ENCODE assay signal across 9 cellular contexts in the genomic region with DNA sequence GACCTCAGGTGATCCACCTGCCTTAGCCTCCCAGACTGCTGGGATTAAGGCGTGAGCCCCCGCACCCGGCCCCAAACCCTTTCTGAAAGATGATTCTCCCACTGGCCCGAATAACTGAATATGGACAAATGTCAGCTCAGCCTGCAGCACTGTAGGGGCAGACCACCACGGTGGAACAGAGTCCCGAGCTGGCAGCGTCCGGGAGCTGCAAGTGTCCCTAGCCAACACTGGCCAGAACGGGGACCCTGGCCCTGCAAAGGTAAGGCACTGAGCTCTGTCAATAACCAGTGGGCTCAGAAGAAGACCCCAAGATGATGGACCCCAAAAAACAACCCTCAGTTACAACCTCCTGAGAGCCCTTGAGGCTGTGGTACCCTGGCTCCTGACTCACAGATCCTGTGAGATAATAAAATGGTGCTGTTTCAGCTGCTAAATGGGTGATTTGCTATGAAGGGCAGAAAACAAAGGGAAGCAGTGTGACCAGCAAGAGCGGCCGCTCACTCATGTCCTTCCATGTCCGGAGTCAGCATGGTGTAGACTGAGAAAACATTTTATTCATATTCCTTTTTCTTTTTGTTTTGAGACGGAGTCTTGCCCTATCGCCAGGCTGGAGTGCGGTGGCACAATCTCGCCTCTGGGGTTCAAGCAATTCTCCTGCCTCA. TPM values are rescaled to one million over a fixed set of nuclear protein-coding genes. Genes with fewer than 3 reads are reported as not detected.
DNase-seq lines count a peak whose midpoint lies in the region; ATAC-seq and TF ChIP-seq lines count a peak whose summit lies in the region.
"Had no signal": no experiment of that assay in that cellular context is flagged by ENCODE, and none has a peak within 500 bp of the region (broad histone marks: within the 10 kb centered on the region; RNA-seq: fewer than 3 reads in every experiment).

No MANE protein-coding gene starts in this region.

- peaks cover 37% of the 10 kb centered on the region for H3K4me1 ChIP-seq in Karpas-422 (ENCODE audit: low read length)

- H3K4me3 ChIP-seq in Karpas-422 (ENCODE audit: low read length) = peak overlapping the region; percentile 97; the same call in 1 of the 2 replicates
- H3K4me3 ChIP-seq in astrocyte of the spinal cord (ENCODE audit: low read depth, low read length) = peak overlapping the region; percentile 97

- no peak overlapping the region for H2AFZ ChIP-seq in Karpas-422 (ENCODE audit: low read length)

- no peak for ATAC-seq in natural killer cell treated with Interleukin-12 subunit alpha and Interleukin-12 subunit beta and Interleukin-15 and Interleukin-18, amount 100 ng/mL, for 72 hours

- peak overlapping the region; percentile 88 to 92 for H3K27ac Mint-ChIP-seq in natural killer cell treated with Interleukin-12 subunit alpha and Interleukin-12 subunit beta and Interleukin-15 and Interleukin-18, amount 100 ng/mL, for 72 hours

- H3K9me3 Mint-ChIP-seq in natural killer cell treated with Interleukin-12 subunit alpha and Interleukin-12 subunit beta and Interleukin-15 and Interleukin-18, amount 100 ng/mL, for 72 hours = no peaks in the 10 kb centered on the region

- peak overlapping the region; percentile 91 for H3K4me3 Mint-ChIP-seq in natural killer cell treated with Interleukin-12 subunit alpha and Interleukin-12 subunit beta and Interleukin-15 and Interleukin-18, amount 100 ng/mL, for 72 hours

- in situ Hi-C loops in astrocyte of the spinal cord (cut with HindIII; ENCODE audit: low sequenced_read_pairs) = no loop called here

- peak overlapping the region; percentile 99; the same call in 1 of the 2 replicates for H3K9ac ChIP-seq in Karpas-422 (ENCODE audit: low read length)

- H3K9me2 ChIP-seq in Karpas-422 (replicated peaks; ENCODE audit: insufficient read depth, low read length) = no peaks in the 10 kb centered on the region

- peaks cover 33 to 42% of the 10 kb centered on the region in 2 donors for H3K4me1 Mint-ChIP-seq in natural killer cell treated with Interleukin-12 subunit alpha and Interleukin-12 subunit beta and Interleukin-15 and Interleukin-18, amount 100 ng/mL, for 72 hours (ENCODE audit: low read depth in 2 of 2)

- H4K20me1 ChIP-seq in Karpas-422 (ENCODE audit: insufficient read depth, low read depth, low read length) = peaks cover 17% of the 10 kb centered on the region; the same call in 1 of the 2 replicates

- H3K79me2 ChIP-seq in Karpas-422 (ENCODE audit: low read length) = peaks cover 56% of the 10 kb centered on the region

- H3K36me3 Mint-ChIP-seq in natural killer cell treated with Interleukin-12 subunit alpha and Interleukin-12 subunit beta and Interleukin-15 and Interleukin-18, amount 100 ng/mL, for 72 hours = peaks cover 6% of the 10 kb centered on the region

- no peaks in the 10 kb centered on the region for H3K9me3 ChIP-seq in Karpas-422 (ENCODE audit: low read length)

- no peaks in the 10 kb centered on the region for H3K27me3 ChIP-seq in Karpas-422 (ENCODE audit: low read length)

- H3K27me3 Mint-ChIP-seq in natural killer cell treated with Interleukin-12 subunit alpha and Interleukin-12 subunit beta and Interleukin-15 and Interleukin-18, amount 100 ng/mL, for 72 hours = no peaks in the 10 kb centered on the region

- DNase-seq in COLO829 (ENCODE audit: low spot score) = peak; percentile 60
- no peak for DNase-seq in Karpas-422
- DNase-seq in astrocyte of the spinal cord (ENCODE audit: low read depth, low spot score) = no peak
- no peak for DNase-seq in natural killer cell treated with Interleukin-12 subunit alpha and Interleukin-12 subunit beta and Interleukin-15 and Interleukin-18, amount 100 ng/mL, for 72 hours (ENCODE audit: low spot score)
- DNase-seq in NCI-H2107 treated with DMSO at 0.1 percent for 48 hours (lab: John Stamatoyannopoulos, UW; ENCODE audit: unreplicated experiment) = no peak
- no peak for DNase-seq in ureter (ENCODE audit: low spot score)
- DNase-seq in activated gamma-delta T cell treated with Interleukin-2 at 50 U/mL for 16 hours = no peak
- DNase-seq in NCI-H510A (lab: John Stamatoyannopoulos, UW) = no peak
- DNase-seq: activated CD8-positive, alpha-beta memory T cell treated with anti-CD3 and anti-CD28 coated beads for 24 hours had no signal

- H3K4me2 ChIP-seq in Karpas-422 (ENCODE audit: low read depth, low read length, poor library complexity, severe bottlenecking) = peak overlapping the region; percentile 85

- TF ChIP-seq CTCF in astrocyte of the spinal cord (IDR thresholded peaks at IDR 0.05; ENCODE audit: low read depth, low read length) = no peak

- no peak overlapping the region for H3K27ac ChIP-seq in Karpas-422 (ENCODE audit: low read length)

- H3K36me3 ChIP-seq in Karpas-422 (ENCODE audit: insufficient read depth, low read length) = no peaks in the 10 kb centered on the region

RNA-seq across cellular contexts. Expression of a gene that starts 1.6 kb away (rescaled TPM):
- 140 and 228 TPM in 2 replicates for total RNA-seq in Karpas-422 (2014; rRNA removed; shearing (Covaris generic); ENCODE audit: low replicate concordance)
- 100 to 1,000 TPM; 111 to 154 TPM for total RNA-seq in natural killer cell treated with Interleukin-12 subunit alpha and Interleukin-12 subunit beta and Interleukin-15 and Interleukin-18, amount 100 ng/mL, for 72 hours
- 85.0 TPM for total RNA-seq in ureter

RNA-seq across cellular contexts. Expression of a gene that starts 1.7 kb away (rescaled TPM):
- total RNA-seq in Karpas-422 (2014; rRNA removed; shearing (Covaris generic); ENCODE audit: low replicate concordance) = 18.2 and 48.3 TPM in 2 replicates
- total RNA-seq in natural killer cell treated with Interleukin-12 subunit alpha and Interleukin-12 subunit beta and Interleukin-15 and Interleukin-18, amount 100 ng/mL, for 72 hours = 10 to 100 TPM; 41.3 to 97.6 TPM
- 70.3 TPM for total RNA-seq in ureter

RNA-seq across cellular contexts. Expression of a gene that starts 18.9 kb away (rescaled TPM):
- total RNA-seq in Karpas-422 (2014; rRNA removed; shearing (Covaris generic); ENCODE audit: low replicate concordance) = not detected in 2 replicates
- total RNA-seq in natural killer cell treated with Interleukin-12 subunit alpha and Interleukin-12 subunit beta and Interleukin-15 and Interleukin-18, amount 100 ng/mL, for 72 hours = under 1 TPM; 0.20 to 0.21 TPM
- total RNA-seq in ureter = not detected

RNA-seq across cellular contexts. Expression of a gene that starts 33.2 kb away (rescaled TPM):
- not detected in 2 replicates for total RNA-seq in Karpas-422 (2014; rRNA removed; shearing (Covaris generic); ENCODE audit: low replicate concordance)
- total RNA-seq in natural killer cell treated with Interleukin-12 subunit alpha and Interleukin-12 subunit beta and Interleukin-15 and Interleukin-18, amount 100 ng/mL, for 72 hours = not detected
- total RNA-seq in ureter = not detected

RNA-seq across cellular contexts. Expression of a gene that starts 44.9 kb away (rescaled TPM):
- not detected in 2 replicates for total RNA-seq in Karpas-422 (2014; rRNA removed; shearing (Covaris generic); ENCODE audit: low replicate concordance)
- 1 to 10 TPM; 2.4 to 8.2 TPM for total RNA-seq in natural killer cell treated with Interleukin-12 subunit alpha and Interleukin-12 subunit beta and Interleukin-15 and Interleukin-18, amount 100 ng/mL, for 72 hours
- total RNA-seq in ureter = 0.99 TPM
